1 cellular context compared by ENCODE assay signal in the genomic region with DNA sequence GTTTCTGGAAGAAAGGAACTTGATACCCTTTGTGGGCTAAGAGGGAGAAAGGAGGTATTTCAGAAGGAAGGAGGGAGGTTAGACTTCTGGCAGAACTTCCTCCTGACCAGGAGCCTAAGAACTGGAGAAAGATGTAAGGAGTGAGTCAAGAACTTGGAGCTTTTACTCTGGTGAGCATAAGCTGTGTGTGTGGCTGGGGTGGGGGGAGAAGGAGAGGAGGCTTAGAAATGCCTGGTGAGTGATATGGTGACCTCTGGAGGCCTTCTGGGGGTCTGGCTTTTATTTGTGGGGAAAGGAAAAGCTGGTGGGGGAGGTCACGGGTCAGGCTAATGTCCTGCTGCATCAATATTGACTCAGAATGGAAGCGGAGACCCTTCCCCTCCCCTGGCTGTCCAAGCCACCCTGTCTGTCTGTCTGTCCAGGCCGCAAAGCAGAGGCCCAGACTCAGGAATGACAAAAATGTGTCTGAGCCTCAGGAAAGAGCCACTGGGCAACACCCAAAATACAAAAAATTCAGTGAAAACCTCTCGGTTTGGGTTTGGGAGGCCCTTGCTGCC.
TF ChIP-seq lines count a peak whose summit lies in the region.

No MANE protein-coding gene starts in this region.

TF ChIP-seq in neural cell, 6 proteins besides CTCF, POLR2A, EP300 and RAD21:
- TF ChIP-seq POLR2AphosphoS5 (IDR thresholded peaks at IDR 0.05) (no peak), TAF1 (IDR thresholded peaks at IDR 0.05; ENCODE audit: low read depth) (no peak), EZH2 (IDR thresholded peaks at IDR 0.05; ENCODE audit: borderline replicate concordance, insufficient read depth, low read length, poor library complexity, severe bottlenecking) (no peak), SMC3 (conservative IDR thresholded peaks at IDR 0.05; ENCODE audit: poor library complexity) (no peak), MXI1 (conservative IDR thresholded peaks at IDR 0.05; ENCODE audit: poor library complexity, severe bottlenecking) (no peak)
- TF ChIP-seq, protein P1, sequence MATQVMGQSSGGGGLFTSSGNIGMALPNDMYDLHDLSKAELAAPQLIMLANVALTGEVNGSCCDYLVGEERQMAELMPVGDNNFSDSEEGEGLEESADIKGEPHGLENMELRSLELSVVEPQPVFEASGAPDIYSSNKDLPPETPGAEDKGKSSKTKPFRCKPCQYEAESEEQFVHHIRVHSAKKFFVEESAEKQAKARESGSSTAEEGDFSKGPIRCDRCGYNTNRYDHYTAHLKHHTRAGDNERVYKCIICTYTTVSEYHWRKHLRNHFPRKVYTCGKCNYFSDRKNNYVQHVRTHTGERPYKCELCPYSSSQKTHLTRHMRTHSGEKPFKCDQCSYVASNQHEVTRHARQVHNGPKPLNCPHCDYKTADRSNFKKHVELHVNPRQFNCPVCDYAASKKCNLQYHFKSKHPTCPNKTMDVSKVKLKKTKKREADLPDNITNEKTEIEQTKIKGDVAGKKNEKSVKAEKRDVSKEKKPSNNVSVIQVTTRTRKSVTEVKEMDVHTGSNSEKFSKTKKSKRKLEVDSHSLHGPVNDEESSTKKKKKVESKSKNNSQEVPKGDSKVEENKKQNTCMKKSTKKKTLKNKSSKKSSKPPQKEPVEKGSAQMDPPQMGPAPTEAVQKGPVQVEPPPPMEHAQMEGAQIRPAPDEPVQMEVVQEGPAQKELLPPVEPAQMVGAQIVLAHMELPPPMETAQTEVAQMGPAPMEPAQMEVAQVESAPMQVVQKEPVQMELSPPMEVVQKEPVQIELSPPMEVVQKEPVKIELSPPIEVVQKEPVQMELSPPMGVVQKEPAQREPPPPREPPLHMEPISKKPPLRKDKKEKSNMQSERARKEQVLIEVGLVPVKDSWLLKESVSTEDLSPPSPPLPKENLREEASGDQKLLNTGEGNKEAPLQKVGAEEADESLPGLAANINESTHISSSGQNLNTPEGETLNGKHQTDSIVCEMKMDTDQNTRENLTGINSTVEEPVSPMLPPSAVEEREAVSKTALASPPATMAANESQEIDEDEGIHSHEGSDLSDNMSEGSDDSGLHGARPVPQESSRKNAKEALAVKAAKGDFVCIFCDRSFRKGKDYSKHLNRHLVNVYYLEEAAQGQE (IDR thresholded peaks at IDR 0.05; ENCODE audit: borderline replicate concordance) = no peak
TF ChIP-seq in neural cell: peak in this region for 0.
